In genomic region chr4:7553280-7553679, GRCh38 we compare ENCODE assay signal across 2 cellular contexts.
A peak's percentile ranks its signal among the peaks of the same experiment; 100 is the strongest.
TF ChIP-seq lines count a peak whose summit lies in the region.

No MANE protein-coding gene starts in this region.

TF ChIP-seq in HepG2, 621 proteins besides CTCF, POLR2A, EP300 and RAD21 (continued from another document):
- TF ChIP-seq ZFP1 (CRISPR knock-in tag; IDR thresholded peaks at IDR 0.05) = peak; percentile 97; the same call in 1 of the 2 replicates

TF ChIP-seq in K562, 482 proteins besides CTCF, POLR2A, EP300 and RAD21 (continued from another document):
- TF ChIP-seq ZFP1 (CRISPR knock-in tag; IDR thresholded peaks at IDR 0.05) (peak; percentile 96), ARNT (IDR thresholded peaks at IDR 0.05) (no peak), GTF3C2 (IDR thresholded peaks at IDR 0.05; ENCODE audit: borderline replicate concordance, extremely low read depth, insufficient read length) (no peak), ADNP (tag; IDR thresholded peaks at IDR 0.05) (no peak), ZNF282 (CRISPR knock-in tag; IDR thresholded peaks at IDR 0.05) (no peak), BRF2 (IDR thresholded peaks at IDR 0.05; ENCODE audit: borderline replicate concordance, insufficient read depth, insufficient read length) (no peak), CHAMP1 (IDR thresholded peaks at IDR 0.05) (no peak)
